Comparison of ENCODE assay signal across 25 cellular contexts in genomic region chr18:14941792-14942191, GRCh38.
"Had no signal": no experiment of that assay in that cellular context is flagged by ENCODE, and none has a peak within 500 bp of the region (broad histone marks: within the 10 kb centered on the region; RNA-seq: fewer than 3 reads in every experiment).

No MANE protein-coding gene starts in this region.

- H3K4me1 Mint-ChIP-seq: activated CD4-positive, alpha-beta memory T cell treated with anti-CD3 and anti-CD28 coated beads, Interleukin-2, amount 10 ng/mL, durations not matched to agents 7 days and 5 days; activated CD4-positive, alpha-beta T cell treated with anti-CD3 and anti-CD28 coated beads, Interleukin-2, amount 10 ng/mL, durations not matched to agents 7 days and 5 days; nephron progenitor cell; stimulated activated naive B cell treated with anti-CD40 and anti-IgM and Interleukin-4, amounts not matched to agents 10 μg/mL and 1 μg/mL and 100 μg/mL, for 72 hours; T-helper 17 cell had no signal

- H3K36me3 Mint-ChIP-seq: activated naive CD4-positive, alpha-beta T cell treated with anti-CD3 and anti-CD28 coated beads, Interleukin-2, amount 50 U/mL, for 72 hours; stimulated activated naive B cell treated with anti-CD40 and anti-IgM and Interleukin-4, amounts not matched to agents 10 μg/mL and 1 μg/mL and 100 μg/mL, for 72 hours had no signal

- H3K4me1 ChIP-seq: gastroesophageal sphincter, left lung, lower lobe of right lung, pancreas, psoas muscle had no signal

- ATAC-seq: activated naive CD4-positive, alpha-beta T cell treated with anti-CD3 and anti-CD28 coated beads, Interleukin-2, amount 50 U/mL, for 72 hours; gastroesophageal sphincter; pancreas; SK-N-SH treated with all-trans-retinoic acid at 6 μM for 48 hours; stimulated activated naive B cell treated with anti-CD40 and anti-IgM and Interleukin-4, amounts not matched to agents 10 μg/mL and 1 μg/mL and 100 μg/mL, for 72 hours; T-helper 17 cell had no signal

- H3K9me3 Mint-ChIP-seq: activated CD4-positive, alpha-beta memory T cell treated with anti-CD3 and anti-CD28 coated beads, Interleukin-2, amount 10 ng/mL, durations not matched to agents 7 days and 5 days; activated CD4-positive, alpha-beta T cell treated with anti-CD3 and anti-CD28 coated beads, Interleukin-2, amount 10 ng/mL, durations not matched to agents 7 days and 5 days; activated naive CD4-positive, alpha-beta T cell treated with anti-CD3 and anti-CD28 coated beads, Interleukin-2, amount 50 U/mL, for 72 hours; activated T-helper 2 cell treated with anti-CD3 and anti-CD28 coated beads, Interferon-gamma antibody, Interleukin-2, Interleukin-4, amounts not matched to agents 10 μg/mL and 5 μg/mL and 100 μg/mL, durations not matched to agents 14 hours and 24 hours and 36 hours had no signal

- H3K4me3 ChIP-seq: gastroesophageal sphincter, left lung, lower lobe of right lung, pancreas, psoas muscle had no signal

- H3K27ac ChIP-seq: gastroesophageal sphincter, left lung, lower lobe of right lung, neutrophil, pancreas, psoas muscle had no signal

- DNase-seq: activated CD4-positive, alpha-beta memory T cell treated with anti-CD3 and anti-CD28 coated beads, Interleukin-2, amount 10 ng/mL, durations not matched to agents 7 days and 5 days; activated CD4-positive, alpha-beta T cell treated with anti-CD3 and anti-CD28 coated beads, Interleukin-2, amount 10 ng/mL, durations not matched to agents 7 days and 5 days; activated CD4-positive, CD25-positive, alpha-beta regulatory T cell treated with anti-CD3 and anti-CD28 coated beads, Interleukin-2, amount 50 U/mL, for 72 hours; activated T-cell treated with anti-CD3 and anti-CD28 coated beads, Interleukin-2, amount 50 U/mL, for 48 hours; hippocampal formation; left lung; lower lobe of right lung; mesenchymal stem cell; nephron progenitor cell; pancreas; psoas muscle; stimulated activated CD4-positive, alpha-beta T cell treated with anti-CD3 and anti-CD28 coated beads, Interleukin-15, amount 100 ng/mL, for 24 hours; stimulated activated CD4-positive, alpha-beta T cell treated with anti-CD3 and anti-CD28 coated beads, Interleukin-2, amount 100 ng/mL, for 24 hours; stimulated activated naive B cell treated with anti-CD40 and anti-IgM and Interleukin-4, amounts not matched to agents 10 μg/mL and 1 μg/mL and 100 μg/mL, for 72 hours; T-helper 17 cell; T1000; trophoblast cell had no signal

- H3K27me3 Mint-ChIP-seq: activated CD4-positive, alpha-beta memory T cell treated with anti-CD3 and anti-CD28 coated beads, Interleukin-2, amount 10 ng/mL, durations not matched to agents 7 days and 5 days; activated CD4-positive, alpha-beta T cell treated with anti-CD3 and anti-CD28 coated beads, Interleukin-2, amount 10 ng/mL, durations not matched to agents 7 days and 5 days; stimulated activated naive B cell treated with anti-CD40 and anti-IgM and Interleukin-4, amounts not matched to agents 10 μg/mL and 1 μg/mL and 100 μg/mL, for 72 hours had no signal

- H3K36me3 ChIP-seq: gastroesophageal sphincter, left lung, lower lobe of right lung, neutrophil, pancreas had no signal

- H3K27ac Mint-ChIP-seq: activated CD4-positive, alpha-beta memory T cell treated with anti-CD3 and anti-CD28 coated beads, Interleukin-2, amount 10 ng/mL, durations not matched to agents 7 days and 5 days; activated CD4-positive, alpha-beta T cell treated with anti-CD3 and anti-CD28 coated beads, Interleukin-2, amount 10 ng/mL, durations not matched to agents 7 days and 5 days; activated naive CD4-positive, alpha-beta T cell treated with anti-CD3 and anti-CD28 coated beads, Interleukin-2, amount 50 U/mL, for 72 hours; activated T-helper 2 cell treated with anti-CD3 and anti-CD28 coated beads, Interferon-gamma antibody, Interleukin-2, Interleukin-4, amounts not matched to agents 10 μg/mL and 5 μg/mL and 100 μg/mL, durations not matched to agents 14 hours and 24 hours and 36 hours; nephron progenitor cell; stimulated activated naive B cell treated with anti-CD40 and anti-IgM and Interleukin-4, amounts not matched to agents 10 μg/mL and 1 μg/mL and 100 μg/mL, for 72 hours; T-helper 17 cell had no signal

- H3K9me3 ChIP-seq: gastroesophageal sphincter, left lung, lower lobe of right lung, neutrophil, pancreas, psoas muscle had no signal

- FAIRE-seq: bronchial epithelial cell, colon, endothelial cell of umbilical vein, pancreas had no signal

- H3K4me3 Mint-ChIP-seq: activated CD4-positive, alpha-beta memory T cell treated with anti-CD3 and anti-CD28 coated beads, Interleukin-2, amount 10 ng/mL, durations not matched to agents 7 days and 5 days; activated CD4-positive, alpha-beta T cell treated with anti-CD3 and anti-CD28 coated beads, Interleukin-2, amount 10 ng/mL, durations not matched to agents 7 days and 5 days; nephron progenitor cell; stimulated activated naive B cell treated with anti-CD40 and anti-IgM and Interleukin-4, amounts not matched to agents 10 μg/mL and 1 μg/mL and 100 μg/mL, for 72 hours; T-helper 17 cell had no signal

- H3K27me3 ChIP-seq: left lung, neutrophil, pancreas had no signal
